In the genomic region with DNA sequence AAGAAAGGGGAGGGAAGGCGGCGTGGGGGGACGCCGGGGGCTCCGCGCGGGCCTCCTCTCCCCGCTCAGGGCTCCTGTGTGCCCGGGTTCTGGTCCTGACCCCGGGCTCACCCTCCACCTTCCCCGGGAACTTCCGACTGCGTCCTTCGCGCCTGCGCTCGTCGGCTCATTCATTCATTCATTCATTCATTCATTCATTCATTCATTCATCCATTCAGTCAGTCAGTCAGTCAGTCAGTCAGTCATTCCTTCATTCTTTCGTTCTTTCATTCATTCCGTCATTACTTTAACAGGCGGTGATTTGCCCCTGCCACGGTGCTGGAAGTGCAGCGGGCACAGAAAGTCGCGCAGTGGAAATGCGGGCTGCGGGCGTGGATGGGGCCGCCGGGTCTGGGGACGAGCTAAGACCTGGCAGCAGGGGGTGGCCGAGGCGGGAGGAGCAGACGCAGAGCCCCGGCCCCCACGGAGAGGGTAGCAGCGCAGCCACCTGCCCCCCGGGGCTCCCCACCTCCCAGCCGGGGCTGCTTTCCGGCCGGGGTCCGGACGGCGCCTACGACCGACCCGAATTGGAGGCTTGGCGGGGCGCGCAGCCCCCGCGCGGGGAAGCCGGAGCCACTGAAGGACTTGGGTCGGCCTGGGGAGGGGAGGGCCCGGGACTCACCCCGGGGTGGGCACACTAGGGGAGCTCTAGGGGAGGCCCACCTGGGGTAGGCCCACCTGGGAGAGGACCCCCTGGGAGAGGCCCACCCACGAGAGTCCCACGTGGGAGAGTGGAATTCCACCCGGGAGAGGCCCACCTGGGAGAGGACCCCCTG, we compare ENCODE assay signal across 8 cellular contexts. TPM values are rescaled to one million over a fixed set of nuclear protein-coding genes. Genes with fewer than 3 reads are reported as not detected.
A peak's percentile ranks its signal among the peaks of the same experiment; 100 is the strongest.
DNase-seq lines count a peak whose midpoint lies in the region; ATAC-seq and TF ChIP-seq lines count a peak whose summit lies in the region.

No MANE protein-coding gene starts in this region.

- peak overlapping the region; percentile 40 for H3K4me3 ChIP-seq in epithelial cell of esophagus (ENCODE audit: low read length)
- peak overlapping the region; percentile 17 for H3K4me3 ChIP-seq in naive thymus-derived CD4-positive, alpha-beta T cell (ENCODE audit: low read length)

- POLR2A ChIA-PET in naive thymus-derived CD4-positive, alpha-beta T cell (lab: Charles Lee), result no interaction called here

- no peaks in the 10 kb centered on the region for H3K27me3 ChIP-seq in naive thymus-derived CD4-positive, alpha-beta T cell (ENCODE audit: control insufficient read depth in 2 of 2, insufficient read depth in 2 of 2, low read length in 2 of 2)

- TF ChIP-seq CTCF in epithelial cell of esophagus (IDR thresholded peaks at IDR 0.05; ENCODE audit: insufficient read depth, low read depth, low read length, missing control alignments), result no peak

- intact Hi-C loops in naive thymus-derived CD4-positive, alpha-beta T cell (cut with micrococcal nuclease), result loop anchor here (5.0 kb wide), 3 partner anchors 199 to 384 kb away; no protein-coding TSS in a partner anchor

- H3K36me3 ChIP-seq in naive thymus-derived CD4-positive, alpha-beta T cell (ENCODE audit: control insufficient read depth in 2 of 3, insufficient read depth in 3 of 3, low read length in 3 of 3), result no peaks in the 10 kb centered on the region

- no peak for DNase-seq in stimulated activated naive CD8-positive, alpha-beta T cell treated with anti-CD3 and anti-CD28 coated beads, Interleukin-15, Interleukin-2, amounts not matched to agents 100 U/mL and 50 U/mL, for 24 hours
- DNase-seq in epithelial cell of esophagus (ENCODE audit: low read depth) (no peak), cerebellar nuclear complex (lab: John Stamatoyannopoulos, UW) (no peak), SW480 (ENCODE audit: low spot score) (no peak), Ammon's horn (ENCODE audit: low spot score) (no peak), NCI-H1048 (lab: John Stamatoyannopoulos, UW) (no peak)
- no peak for DNase-seq in naive thymus-derived CD4-positive, alpha-beta T cell

- no peaks in the 10 kb centered on the region for H3K4me1 ChIP-seq in naive thymus-derived CD4-positive, alpha-beta T cell (ENCODE audit: control insufficient read depth in 2 of 2, insufficient read depth in 2 of 2, low read length in 2 of 2)

- CTCF ChIA-PET in naive thymus-derived CD4-positive, alpha-beta T cell (lab: Charles Lee), result no interaction called here

- peaks cover 3% of the 10 kb centered on the region for H3K9me3 Mint-ChIP-seq in stimulated activated naive CD8-positive, alpha-beta T cell treated with anti-CD3 and anti-CD28 coated beads, Interleukin-15, Interleukin-2, amounts not matched to agents 100 ng/mL and 50 ng/mL, for 24 hours
- H3K9me3 Mint-ChIP-seq in naive thymus-derived CD4-positive, alpha-beta T cell, result peaks cover 0 to 3% (median 0%) of the 10 kb centered on the region in 11 donors

- no peaks in the 10 kb centered on the region for H3K36me3 Mint-ChIP-seq in stimulated activated naive CD8-positive, alpha-beta T cell treated with anti-CD3 and anti-CD28 coated beads, Interleukin-15, Interleukin-2, amounts not matched to agents 100 ng/mL and 50 ng/mL, for 24 hours (ENCODE audit: low read depth)
- H3K36me3 Mint-ChIP-seq in naive thymus-derived CD4-positive, alpha-beta T cell, result peaks cover 0 to 4% (median 0%) of the 10 kb centered on the region in 5 donors

- H3K9me3 ChIP-seq in naive thymus-derived CD4-positive, alpha-beta T cell (ENCODE audit: control insufficient read depth in 2 of 3, low read length in 3 of 3), result no peaks in the 10 kb centered on the region

- peaks cover 60% of the 10 kb centered on the region for H3K27me3 Mint-ChIP-seq in stimulated activated naive CD8-positive, alpha-beta T cell treated with anti-CD3 and anti-CD28 coated beads, Interleukin-15, Interleukin-2, amounts not matched to agents 100 ng/mL and 50 ng/mL, for 24 hours
- peaks cover 41 to 74% (median 53%) of the 10 kb centered on the region in 5 donors for H3K27me3 Mint-ChIP-seq in naive thymus-derived CD4-positive, alpha-beta T cell

- no peak overlapping the region for H3K27ac ChIP-seq in naive thymus-derived CD4-positive, alpha-beta T cell (ENCODE audit: low read depth, low read length)

- peak overlapping the region; percentile 83 for H3K4me3 Mint-ChIP-seq in stimulated activated naive CD8-positive, alpha-beta T cell treated with anti-CD3 and anti-CD28 coated beads, Interleukin-15, Interleukin-2, amounts not matched to agents 100 ng/mL and 50 ng/mL, for 24 hours
- H3K4me3 Mint-ChIP-seq in naive thymus-derived CD4-positive, alpha-beta T cell, result peak overlapping the region; percentile 9 to 91 (median 80)

- no peak for ATAC-seq in stimulated activated naive CD8-positive, alpha-beta T cell treated with anti-CD3 and anti-CD28 coated beads, Interleukin-15, Interleukin-2, amounts not matched to agents 100 U/mL and 50 U/mL, for 24 hours
- no peak for ATAC-seq in naive thymus-derived CD4-positive, alpha-beta T cell

- peaks cover 14% of the 10 kb centered on the region for H3K4me1 Mint-ChIP-seq in stimulated activated naive CD8-positive, alpha-beta T cell treated with anti-CD3 and anti-CD28 coated beads, Interleukin-15, Interleukin-2, amounts not matched to agents 100 ng/mL and 50 ng/mL, for 24 hours (ENCODE audit: low read depth)
- H3K4me1 Mint-ChIP-seq in naive thymus-derived CD4-positive, alpha-beta T cell, result peaks cover 0 to 10% (median 5%) of the 10 kb centered on the region in 7 donors

- H3K27ac Mint-ChIP-seq in stimulated activated naive CD8-positive, alpha-beta T cell treated with anti-CD3 and anti-CD28 coated beads, Interleukin-15, Interleukin-2, amounts not matched to agents 100 ng/mL and 50 ng/mL, for 24 hours, result peak overlapping the region; percentile 58
- peak overlapping the region in 2 of 9 donors; percentile 53 to 69 for H3K27ac Mint-ChIP-seq in naive thymus-derived CD4-positive, alpha-beta T cell

RNA-seq across cellular contexts. Expression of a gene that starts 0.6 kb away (rescaled TPM):
- under 1 TPM in 1 of 5 experiments, not detected in 4; 0.05 TPM for total RNA-seq in naive thymus-derived CD4-positive, alpha-beta T cell
- polyA plus RNA-seq in naive thymus-derived CD4-positive, alpha-beta T cell, result not detected
